ENCODE assay signal across 7 cellular contexts in the genomic region with DNA sequence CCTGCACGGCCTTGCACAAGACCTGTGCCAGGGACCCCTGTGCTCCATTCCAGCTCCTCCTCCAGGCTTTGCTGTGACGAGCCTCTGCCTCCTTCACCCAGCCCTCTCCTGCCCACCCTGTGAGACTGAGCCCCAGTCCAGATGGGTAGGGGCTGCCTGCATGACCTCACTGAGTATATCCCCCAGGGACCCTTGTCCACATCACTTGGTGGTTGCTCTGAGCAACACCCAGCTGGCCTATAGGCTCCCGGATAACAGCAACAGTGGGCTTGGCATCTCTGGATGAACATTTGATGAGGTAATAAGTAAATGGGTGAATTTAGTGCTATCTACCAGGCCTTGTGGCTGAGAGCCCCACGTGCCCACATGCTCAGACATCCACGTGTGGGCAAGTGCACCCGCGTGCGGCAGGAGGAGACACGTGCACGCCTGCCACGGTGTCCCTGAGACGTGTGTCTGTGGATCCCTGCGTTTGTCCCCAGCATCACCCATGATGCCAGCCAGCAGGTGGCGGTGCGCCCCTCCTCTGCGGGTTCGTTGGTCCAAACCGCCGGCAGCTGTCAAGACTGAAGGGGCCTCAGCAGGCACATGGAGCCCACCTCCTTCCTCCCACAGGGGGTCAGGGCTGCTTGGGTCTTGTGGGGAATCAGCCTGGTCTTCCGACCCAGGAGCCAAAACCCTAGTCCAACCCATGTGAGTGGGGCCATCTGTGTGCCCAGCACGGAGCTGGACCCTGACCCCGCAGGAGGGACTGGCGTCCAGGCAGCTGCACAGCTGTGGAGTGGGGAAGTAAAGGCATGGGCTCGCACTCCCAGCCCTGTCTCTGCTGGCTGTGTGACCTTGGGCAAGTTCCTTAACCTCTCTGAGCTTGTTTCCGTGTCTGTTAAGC. TPM values are rescaled to one million over a fixed set of nuclear protein-coding genes. Genes with fewer than 3 reads are reported as not detected.
A peak's percentile ranks its signal among the peaks of the same experiment; 100 is the strongest.
DNase-seq lines count a peak whose midpoint lies in the region; ATAC-seq and TF ChIP-seq lines count a peak whose summit lies in the region.

No MANE protein-coding gene starts in this region.

- no peaks in the 10 kb centered on the region for H3K9me2 ChIP-seq in SK-N-SH

- DNase-seq in NAMALWA (ENCODE audit: low spot score) (peak; percentile 95), SK-N-SH (peak; percentile 93), globus pallidus (ENCODE audit: low spot score) (peak; percentile 80), tibial artery (peak; percentile 87 to 93)
- peak; percentile 56 to 88 (median 74) for DNase-seq in activated naive CD4-positive, alpha-beta T cell (lab: John Stamatoyannopoulos, UW)

- POLR2A ChIA-PET in SK-N-SH (lab: Yijun Ruan, JAX): interaction anchor here (3.1 kb wide), 1 partner anchor 120 kb away, joined by 27 read pairs; a partner anchor contains a TSS

- H2AFZ ChIP-seq in SK-N-SH (ENCODE audit: low read depth): no peak overlapping the region
- H2AFZ ChIP-seq in parathyroid adenoma: peak overlapping the region; percentile 2

- TF ChIP-seq RAD21 in SK-N-SH (IDR thresholded peaks at IDR 0.05; ENCODE audit: low read length): peak; percentile 98

- H3K27ac ChIP-seq in SK-N-SH (ENCODE audit: low read depth in 2 of 2, low read length in 1 of 2) (no peak overlapping the region), parathyroid adenoma (no peak overlapping the region), tibial artery (no peak overlapping the region)

- H3K9me3 ChIP-seq in SK-N-SH: no peaks in the 10 kb centered on the region
- no peaks in the 10 kb centered on the region for H3K9me3 ChIP-seq in parathyroid adenoma (ENCODE audit: control insufficient read depth, low read length)
- H3K9me3 ChIP-seq in tibial artery: no peaks in the 10 kb centered on the region

- CTCF ChIA-PET in SK-N-SH (lab: Yijun Ruan, JAX): interaction anchor here (0.6 to 36.6 kb wide), 53 partner anchors 9 to 186 kb away, joined by 3 to 678 read pairs (median 5); a partner anchor contains a TSS

- intact Hi-C loops in tibial artery (cut with DNase I; ENCODE audit: low total_unique reads): loop anchor here (1.0 to 10.0 kb wide), 3 partner anchors 53 to 153 kb away; no protein-coding TSS in a partner anchor

- H3K79me2 ChIP-seq in SK-N-SH (ENCODE audit: insufficient read depth) (no peaks in the 10 kb centered on the region), parathyroid adenoma (no peaks in the 10 kb centered on the region)

- no peaks in the 10 kb centered on the region for H3F3A ChIP-seq in SK-N-SH (replicated peaks; ENCODE audit: insufficient read depth)

- peak; percentile 85 for TF ChIP-seq CTCF in SK-N-SH (IDR thresholded peaks at IDR 0.05)
- TF ChIP-seq CTCF in parathyroid adenoma (IDR thresholded peaks at IDR 0.05): peak; percentile 94
- peak; percentile 90 to 91 for TF ChIP-seq CTCF in tibial artery (IDR thresholded peaks at IDR 0.05)

- H3K4me3 ChIP-seq in SK-N-SH (ENCODE audit: low read depth in 2 of 2, low read length in 1 of 2): no peak overlapping the region; a peak in 1 of 4 replicates
- H3K4me3 ChIP-seq in parathyroid adenoma (ENCODE audit: low read depth, low read length): no peak overlapping the region
- no peak overlapping the region for H3K4me3 ChIP-seq in tibial artery

- H3K4me1 ChIP-seq in SK-N-SH (ENCODE audit: control insufficient read depth in 1 of 2, insufficient read depth in 2 of 2, low read depth in 1 of 2, low read length in 1 of 2) (peaks cover 0 to 14% of the 10 kb centered on the region in 2 experiments; a peak in 1 of 4 replicates), parathyroid adenoma (no peaks in the 10 kb centered on the region), tibial artery (peaks cover 0 to 10% (median 1%) of the 10 kb centered on the region in 4 donors)

- TF ChIP-seq EP300 in SK-N-SH (IDR thresholded peaks at IDR 0.05; ENCODE audit: borderline replicate concordance in 1 of 2, low read depth in 1 of 2, low read length in 1 of 2): no peak

- no peaks in the 10 kb centered on the region for H3K36me3 ChIP-seq in SK-N-SH (replicated peaks in 1 of 2; ENCODE audit: control insufficient read depth in 1 of 2, insufficient read depth in 2 of 2, low read length in 1 of 2)
- H3K36me3 ChIP-seq in parathyroid adenoma (ENCODE audit: control insufficient read depth, insufficient read depth, low read length): no peaks in the 10 kb centered on the region
- H3K36me3 ChIP-seq in tibial artery: no peaks in the 10 kb centered on the region

- H3K4me2 ChIP-seq in SK-N-SH: no peak overlapping the region
- H3K4me2 ChIP-seq in parathyroid adenoma (ENCODE audit: low read length): no peak overlapping the region

- ATAC-seq in GM18498 (IDR thresholded peaks at IDR 0.05; ENCODE audit: unreplicated experiment): peak; percentile 48

- H4K20me1 ChIP-seq in SK-N-SH (ENCODE audit: insufficient read depth): no peaks in the 10 kb centered on the region

- H3K27me3 ChIP-seq in SK-N-SH (ENCODE audit: insufficient read depth): no peaks in the 10 kb centered on the region
- H3K27me3 ChIP-seq in parathyroid adenoma (ENCODE audit: control insufficient read depth, insufficient read depth, low read length): no peaks in the 10 kb centered on the region
- peaks cover 0 to 6% of the 10 kb centered on the region in 2 donors for H3K27me3 ChIP-seq in tibial artery

- no peak overlapping the region for H3K9ac ChIP-seq in SK-N-SH
- H3K9ac ChIP-seq in parathyroid adenoma: no peak overlapping the region

- WGBS in SK-N-SH (ENCODE audit: low lambda C conversion rate): 36% methylated on average over 5 of the region's 25 CpGs

TF ChIP-seq in SK-N-SH, 30 proteins besides CTCF, POLR2A, EP300 and RAD21:
- TF ChIP-seq, protein P1, sequence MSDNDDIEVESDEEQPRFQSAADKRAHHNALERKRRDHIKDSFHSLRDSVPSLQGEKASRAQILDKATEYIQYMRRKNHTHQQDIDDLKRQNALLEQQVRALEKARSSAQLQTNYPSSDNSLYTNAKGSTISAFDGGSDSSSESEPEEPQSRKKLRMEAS (IDR thresholded peaks at IDR 0.05; ENCODE audit: low read depth): peak; percentile 74
- peak; percentile 100 for TF ChIP-seq SMC3 (IDR thresholded peaks at IDR 0.05; ENCODE audit: low read depth, low read length)
- TF ChIP-seq RXRA (IDR thresholded peaks at IDR 0.05; ENCODE audit: borderline replicate concordance, low read depth): no peak
- no peak for TF ChIP-seq RFX5 (IDR thresholded peaks at IDR 0.05; ENCODE audit: low read length)
- peak; percentile 98 for TF ChIP-seq MXI1 (IDR thresholded peaks at IDR 0.05; ENCODE audit: low read depth, low read length)
- TF ChIP-seq NRF1 (IDR thresholded peaks at IDR 0.05; ENCODE audit: low read depth, low read length): peak; percentile 21; the same call in 1 of the 2 replicates
- no peak for TF ChIP-seq FOXM1 (IDR thresholded peaks at IDR 0.05; ENCODE audit: low read depth)
- TF ChIP-seq, protein P2, sequence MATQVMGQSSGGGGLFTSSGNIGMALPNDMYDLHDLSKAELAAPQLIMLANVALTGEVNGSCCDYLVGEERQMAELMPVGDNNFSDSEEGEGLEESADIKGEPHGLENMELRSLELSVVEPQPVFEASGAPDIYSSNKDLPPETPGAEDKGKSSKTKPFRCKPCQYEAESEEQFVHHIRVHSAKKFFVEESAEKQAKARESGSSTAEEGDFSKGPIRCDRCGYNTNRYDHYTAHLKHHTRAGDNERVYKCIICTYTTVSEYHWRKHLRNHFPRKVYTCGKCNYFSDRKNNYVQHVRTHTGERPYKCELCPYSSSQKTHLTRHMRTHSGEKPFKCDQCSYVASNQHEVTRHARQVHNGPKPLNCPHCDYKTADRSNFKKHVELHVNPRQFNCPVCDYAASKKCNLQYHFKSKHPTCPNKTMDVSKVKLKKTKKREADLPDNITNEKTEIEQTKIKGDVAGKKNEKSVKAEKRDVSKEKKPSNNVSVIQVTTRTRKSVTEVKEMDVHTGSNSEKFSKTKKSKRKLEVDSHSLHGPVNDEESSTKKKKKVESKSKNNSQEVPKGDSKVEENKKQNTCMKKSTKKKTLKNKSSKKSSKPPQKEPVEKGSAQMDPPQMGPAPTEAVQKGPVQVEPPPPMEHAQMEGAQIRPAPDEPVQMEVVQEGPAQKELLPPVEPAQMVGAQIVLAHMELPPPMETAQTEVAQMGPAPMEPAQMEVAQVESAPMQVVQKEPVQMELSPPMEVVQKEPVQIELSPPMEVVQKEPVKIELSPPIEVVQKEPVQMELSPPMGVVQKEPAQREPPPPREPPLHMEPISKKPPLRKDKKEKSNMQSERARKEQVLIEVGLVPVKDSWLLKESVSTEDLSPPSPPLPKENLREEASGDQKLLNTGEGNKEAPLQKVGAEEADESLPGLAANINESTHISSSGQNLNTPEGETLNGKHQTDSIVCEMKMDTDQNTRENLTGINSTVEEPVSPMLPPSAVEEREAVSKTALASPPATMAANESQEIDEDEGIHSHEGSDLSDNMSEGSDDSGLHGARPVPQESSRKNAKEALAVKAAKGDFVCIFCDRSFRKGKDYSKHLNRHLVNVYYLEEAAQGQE (IDR thresholded peaks at IDR 0.05; ENCODE audit: low read depth, low read length): no peak
- TF ChIP-seq POLR2AphosphoS5 (IDR thresholded peaks at IDR 0.05; ENCODE audit: low read depth, low read length): no peak
- TF ChIP-seq, protein P3, sequence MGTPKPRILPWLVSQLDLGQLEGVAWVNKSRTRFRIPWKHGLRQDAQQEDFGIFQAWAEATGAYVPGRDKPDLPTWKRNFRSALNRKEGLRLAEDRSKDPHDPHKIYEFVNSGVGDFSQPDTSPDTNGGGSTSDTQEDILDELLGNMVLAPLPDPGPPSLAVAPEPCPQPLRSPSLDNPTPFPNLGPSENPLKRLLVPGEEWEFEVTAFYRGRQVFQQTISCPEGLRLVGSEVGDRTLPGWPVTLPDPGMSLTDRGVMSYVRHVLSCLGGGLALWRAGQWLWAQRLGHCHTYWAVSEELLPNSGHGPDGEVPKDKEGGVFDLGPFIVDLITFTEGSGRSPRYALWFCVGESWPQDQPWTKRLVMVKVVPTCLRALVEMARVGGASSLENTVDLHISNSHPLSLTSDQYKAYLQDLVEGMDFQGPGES (IDR thresholded peaks at IDR 0.05; ENCODE audit: low read depth, low read length): no peak
- TF ChIP-seq CHD2 (IDR thresholded peaks at IDR 0.05; ENCODE audit: low read length, partially characterized antibody): peak; percentile 37
- TF ChIP-seq, protein P4, sequence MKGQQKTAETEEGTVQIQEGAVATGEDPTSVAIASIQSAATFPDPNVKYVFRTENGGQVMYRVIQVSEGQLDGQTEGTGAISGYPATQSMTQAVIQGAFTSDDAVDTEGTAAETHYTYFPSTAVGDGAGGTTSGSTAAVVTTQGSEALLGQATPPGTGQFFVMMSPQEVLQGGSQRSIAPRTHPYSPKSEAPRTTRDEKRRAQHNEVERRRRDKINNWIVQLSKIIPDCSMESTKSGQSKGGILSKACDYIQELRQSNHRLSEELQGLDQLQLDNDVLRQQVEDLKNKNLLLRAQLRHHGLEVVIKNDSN (IDR thresholded peaks at IDR 0.05; ENCODE audit: borderline replicate concordance, low read depth): no peak
- TF ChIP-seq YY1 (IDR thresholded peaks at IDR 0.05; ENCODE audit: low read depth): no peak
- no peak for TF ChIP-seq GATA2 (CRISPR knock-in tag; IDR thresholded peaks at IDR 0.05)
- peak; percentile 80 for TF ChIP-seq SIN3A (IDR thresholded peaks at IDR 0.05; ENCODE audit: borderline replicate concordance, low read depth, low read length)

RNA-seq across cellular contexts. Expression of a gene that starts 45.9 kb away (rescaled TPM):
- not detected in 2 replicates for polyA plus RNA-seq in SK-N-SH (2012; rRNA removed)
- polyA plus RNA-seq in SK-N-SH (2012; cell fraction: cytosol; rRNA removed): 0.01 TPM in 1 of 2 replicates, not detected in the other
- 0.13 and 0.16 TPM in 2 replicates for polyA plus RNA-seq in SK-N-SH (2012; cell fraction: nucleus; rRNA removed)
